20 cellular contexts compared by ENCODE assay signal in genomic region chr21:41834252-41834925, GRCh38. TPM values are rescaled to one million over a fixed set of nuclear protein-coding genes. Genes with fewer than 3 reads are reported as not detected.
DNase-seq lines count a peak whose midpoint lies in the region; ATAC-seq, FAIRE-seq and TF ChIP-seq lines count a peak whose summit lies in the region.
"Had no signal": no experiment of that assay in that cellular context is flagged by ENCODE, and none has a peak within 500 bp of the region (broad histone marks: within the 10 kb centered on the region; RNA-seq: fewer than 3 reads in every experiment).

No MANE protein-coding gene starts in this region.

- no peak for DNase-seq in GM12891 (ENCODE audit: insufficient read length, low spot score)
- DNase-seq in RWPE1 (ENCODE audit: low spot score) = no peak
- DNase-seq in mesenteric fat pad (ENCODE audit: low spot score) = peak; percentile 85
- no peak for DNase-seq in activated T-cell treated with anti-CD3 and anti-CD28 coated beads for 4 hours
- DNase-seq: CD4-positive, alpha-beta T cell; DND-41; GF-D8; NCI-H1048; NCI-H1694; NCI-H2107; NCI-H345; NCI-H69; T-cell had no signal

- H3K27me3 ChIP-seq in BLaER1 = no peaks in the 10 kb centered on the region
- H3K27me3 ChIP-seq: SJSA1 had no signal

- no peak for TF ChIP-seq POLR2A in GM12891 (IDR thresholded peaks at IDR 0.05; ENCODE audit: low read depth, low read length)

- CTCF ChIA-PET in RWPE1 (lab: Yijun Ruan, JAX) = no interaction called here

- no peaks in the 10 kb centered on the region for H4K20me1 ChIP-seq in BLaER1

- peak overlapping the region; percentile 7; the same call in 1 of the 2 replicates for H3K4me2 ChIP-seq in BLaER1

- no peak overlapping the region for H3K4me3 ChIP-seq in BLaER1
- H3K4me3 ChIP-seq: SJSA1 had no signal

- no peak for TF ChIP-seq CTCF in RWPE1 (conservative IDR thresholded peaks at IDR 0.05; ENCODE audit: low read depth)

- no peaks in the 10 kb centered on the region for H3K9me3 ChIP-seq in BLaER1
- H3K9me3 ChIP-seq: SJSA1 had no signal

- H3K36me3 ChIP-seq in BLaER1 = peaks cover 56% of the 10 kb centered on the region

- H3K4me1 ChIP-seq in BLaER1 = peaks cover 72% of the 10 kb centered on the region
- H3K4me1 ChIP-seq: SJSA1 had no signal

- ATAC-seq in GM19023 (IDR thresholded peaks at IDR 0.05; ENCODE audit: unreplicated experiment) (no peak), HG02623 (IDR thresholded peaks at IDR 0.05; ENCODE audit: unreplicated experiment) (no peak), GM18498 (IDR thresholded peaks at IDR 0.05; ENCODE audit: unreplicated experiment) (no peak)
- ATAC-seq: HCT116, T-cell had no signal

- H3K9ac ChIP-seq in BLaER1 = no peak overlapping the region

- POLR2A ChIA-PET in RWPE1 (lab: Yijun Ruan, JAX; ENCODE audit: low non-redundant PET) = no interaction called here

- H3K27ac ChIP-seq in BLaER1 (no peak overlapping the region), RWPE1 (peak overlapping the region; percentile 14; the same call in 1 of the 2 replicates)
- H3K27ac ChIP-seq: SJSA1 had no signal

- FAIRE-seq in GM12891 (lab: Jason Lieb, UNC) = peak; percentile 43
- FAIRE-seq: HTR-8/SVneo had no signal

TF ChIP-seq in GM12891, 5 proteins besides CTCF, POLR2A, EP300 and RAD21:
- no peak for TF ChIP-seq POLR2AphosphoS5 (IDR thresholded peaks at IDR 0.05; ENCODE audit: low read depth, low read length)
- no peak for TF ChIP-seq TAF1 (IDR thresholded peaks at IDR 0.05; ENCODE audit: low read depth, low read length)

RNA-seq across cellular contexts. Expression of gene PRDM15, which starts 44.8 kb away (rescaled TPM):
- polyA plus RNA-seq in GM12891 (2012; ENCODE audit: low read depth, missing spikeins) = 7.4 TPM
- total RNA-seq in mesenteric fat pad = 8.0 TPM
